ENCODE assay signal across 8 cellular contexts in the genomic region with DNA sequence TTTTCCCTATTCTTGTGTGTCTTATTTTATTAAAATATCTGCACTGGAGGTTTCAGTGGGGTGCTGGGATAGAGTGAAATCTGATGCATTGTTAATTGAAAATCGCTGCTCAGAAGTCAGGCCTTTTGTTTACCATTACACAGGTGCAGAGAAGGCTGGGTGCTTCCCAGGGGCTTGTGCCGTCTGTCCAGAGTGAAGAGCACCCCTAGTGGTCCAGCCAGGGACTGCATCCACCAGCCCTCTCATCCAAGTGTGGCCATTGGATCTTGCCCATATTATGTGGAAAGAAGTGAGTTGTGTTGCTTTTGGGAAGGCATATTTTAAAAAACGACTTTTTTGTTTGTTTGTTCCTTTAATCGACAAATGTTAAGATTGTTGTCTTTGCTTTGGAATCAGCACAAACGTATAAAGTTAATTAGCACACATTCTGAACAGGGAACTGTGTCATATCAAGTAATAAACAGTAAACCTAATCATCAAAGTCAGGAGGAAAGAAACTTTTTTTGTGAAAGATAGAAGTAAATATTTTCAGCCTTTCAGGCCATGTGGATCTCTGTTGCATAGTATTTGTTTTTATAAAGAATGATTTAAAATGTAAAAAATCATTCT.
DNase-seq lines count a peak whose midpoint lies in the region; ATAC-seq and TF ChIP-seq lines count a peak whose summit lies in the region.

No MANE protein-coding gene starts in this region.

- peaks cover 5% of the 10 kb centered on the region for H3K9me3 Mint-ChIP-seq in HFFc6

- 36% methylated on average over 5 of the region's 5 CpGs for whole genome bisulfite sequencing in right cardiac atrium

- H3K4me3 ChIP-seq in MG63 (no peak overlapping the region), right cardiac atrium (ENCODE audit: low read length) (no peak overlapping the region)

- no peak overlapping the region for H3K4me3 Mint-ChIP-seq in HFFc6

- H3K4me1 ChIP-seq in right cardiac atrium (ENCODE audit: control insufficient read depth, insufficient read depth, low read length): no peaks in the 10 kb centered on the region

- no peak overlapping the region for H3K27ac Mint-ChIP-seq in HFFc6

- H3K27ac ChIP-seq in right cardiac atrium (ENCODE audit: low read length): no peak overlapping the region

- H3K9me3 ChIP-seq in MG63 (no peaks in the 10 kb centered on the region), right cardiac atrium (ENCODE audit: control insufficient read depth, low read length) (peaks cover 4% of the 10 kb centered on the region)

- no peaks in the 10 kb centered on the region for H3K36me3 Mint-ChIP-seq in HFFc6 (ENCODE audit: low read depth)

- no peaks in the 10 kb centered on the region for H3K36me3 ChIP-seq in MG63

- peak; percentile 32 for DNase-seq in AG08396 (ENCODE audit: low spot score)
- no peak for DNase-seq in HFFc6
- DNase-seq in MG63: peak; percentile 49
- DNase-seq in activated CD4-positive, alpha-beta T cell treated with anti-CD3 and anti-CD28 coated beads, Interleukin-2, amount 50 U/mL, for 1 hour: peak; percentile 7
- peak; percentile 23 to 70 (median 60) for DNase-seq in right cardiac atrium
- DNase-seq in stimulated activated CD8-positive, alpha-beta memory T cell treated with anti-CD3 and anti-CD28 coated beads, Interleukin-2, amount 100 ng/mL, for 48 hours (ENCODE audit: low read depth in 2 of 2): peak; percentile 7 to 30

- H3K27me3 Mint-ChIP-seq in HFFc6 (ENCODE audit: insufficient read depth): peaks cover 3% of the 10 kb centered on the region; the same call in 1 of the 2 replicates

- TF ChIP-seq CTCF in GM12874 (IDR thresholded peaks at IDR 0.05; ENCODE audit: insufficient read depth, low read depth, low read length) (peak; percentile 95), HFFc6 (IDR thresholded peaks at IDR 0.05) (peak; percentile 83)

- H3K4me1 Mint-ChIP-seq in HFFc6 (ENCODE audit: low read depth): no peaks in the 10 kb centered on the region

- H3K27me3 ChIP-seq in MG63 (no peaks in the 10 kb centered on the region), right cardiac atrium (ENCODE audit: control insufficient read depth, insufficient read depth) (no peaks in the 10 kb centered on the region)

- ATAC-seq in right cardiac atrium (peak in 1 of 2 donors; percentile 37), HG03457 (IDR thresholded peaks at IDR 0.05; ENCODE audit: unreplicated experiment) (no peak)

- intact Hi-C loops in right cardiac atrium (cut with DNase I): no loop called here
